ENCODE assay signal across 8 cellular contexts in genomic region chr16:1773703-1774455, GRCh38. TPM values are rescaled to one million over a fixed set of nuclear protein-coding genes. Genes with fewer than 3 reads are reported as not detected.
A peak's percentile ranks its signal among the peaks of the same experiment; 100 is the strongest.
DNase-seq lines count a peak whose midpoint lies in the region; ATAC-seq and TF ChIP-seq lines count a peak whose summit lies in the region.

No MANE protein-coding gene starts in this region.

- H3K4me2 ChIP-seq in BLaER1 = peak overlapping the region; percentile 98

- no peak for ATAC-seq in GM21825 (IDR thresholded peaks at IDR 0.05; ENCODE audit: unreplicated experiment)

- H3K4me3 ChIP-seq in BLaER1 = peak overlapping the region; percentile 97
- peak overlapping the region; percentile 96 for H3K4me3 ChIP-seq in HL-60 (replicated peaks; ENCODE audit: insufficient read depth, low read length)
- H3K4me3 ChIP-seq in fibroblast of mammary gland (ENCODE audit: control insufficient read depth, low read depth, low read length) = peak overlapping the region; percentile 69
- H3K4me3 ChIP-seq in ovary = peak overlapping the region; percentile 92

- H3K27ac ChIP-seq in BLaER1 = peak overlapping the region; percentile 97
- peak overlapping the region; percentile 91 for H3K27ac ChIP-seq in HL-60 (replicated peaks)
- peak overlapping the region; percentile 88 for H3K27ac ChIP-seq in VCaP
- peak overlapping the region; percentile 57 to 77 for H3K27ac ChIP-seq in ovary

- H3K9me3 ChIP-seq in BLaER1 = no peaks in the 10 kb centered on the region
- no peaks in the 10 kb centered on the region for H3K9me3 ChIP-seq in ovary

- TF ChIP-seq POLR2A in ovary (IDR thresholded peaks at IDR 0.05) = no peak

- H4K20me1 ChIP-seq in BLaER1 = peaks cover 73% of the 10 kb centered on the region

- TF ChIP-seq CTCF in HL-60 (IDR thresholded peaks at IDR 0.05; ENCODE audit: insufficient read depth, low read length) = no peak
- TF ChIP-seq CTCF in VCaP (conservative IDR thresholded peaks at IDR 0.05) = peak; percentile 51
- no peak for TF ChIP-seq CTCF in fibroblast of mammary gland (conservative IDR thresholded peaks at IDR 0.05; ENCODE audit: control insufficient read depth, insufficient read depth, low read depth, low read length)
- no peak for TF ChIP-seq CTCF in ovary (IDR thresholded peaks at IDR 0.05)

- no peak for TF ChIP-seq EP300 in ovary (IDR thresholded peaks at IDR 0.05)

- H3K4me1 ChIP-seq in BLaER1 (peaks cover 48% of the 10 kb centered on the region), ovary (ENCODE audit: insufficient read depth) (peaks cover 17% of the 10 kb centered on the region)

- H3K36me3 ChIP-seq in BLaER1 (peaks cover 59% of the 10 kb centered on the region), ovary (no peaks in the 10 kb centered on the region)

- H3K9ac ChIP-seq in BLaER1 = peak overlapping the region; percentile 98

- peak; percentile 57 to 69 for DNase-seq in HL-60 (ENCODE audit: low read depth in 1 of 2, low spot score in 1 of 2)
- peak; percentile 42 for DNase-seq in fibroblast of mammary gland (ENCODE audit: low read depth)
- DNase-seq in ovary = no peak
- no peak for DNase-seq in stimulated activated CD4-positive, alpha-beta T cell treated with anti-CD3 and anti-CD28 coated beads, Interleukin-1b, Interleukin-23, amount 100 ng/mL, for 48 hours
- DNase-seq in effector CD8-positive, alpha-beta T cell (lab: John Stamatoyannopoulos, UW) = no peak

- intact Hi-C loops in ovary (cut with DNase I) = no loop called here

- WGBS in ovary, 3 donors = 12 to 16% (median 12%) methylated on average over 25 to 45 of the region's 45 CpGs

- H3K27me3 ChIP-seq in BLaER1 = no peaks in the 10 kb centered on the region
- no peaks in the 10 kb centered on the region for H3K27me3 ChIP-seq in HL-60 (ENCODE audit: insufficient read depth, poor library complexity, severe bottlenecking)
- H3K27me3 ChIP-seq in ovary = no peaks in the 10 kb centered on the region

RNA-seq across cellular contexts. Expression of gene MRPS34, which starts 0.9 kb away (rescaled TPM):
- total RNA-seq in ovary = 10 to 100 TPM; 47.5 to 79.4 (median 53.6) TPM
- polyA plus RNA-seq in ovary = 10 to 100 TPM; 31.8 to 61.4 TPM

RNA-seq across cellular contexts. Expression of gene EME2, which starts 1.3 kb away (rescaled TPM):
- 10 to 100 TPM in 6 of 7 donors, 1 to 10 TPM in 1; 6.2 to 19.2 (median 16.1) TPM for total RNA-seq in ovary
- 1 to 10 TPM in 1 of 2 donors, under 1 TPM in 1; 0.83 to 4.6 TPM for polyA plus RNA-seq in ovary

RNA-seq across cellular contexts. Expression of gene NME3, which starts 2.5 kb away (rescaled TPM):
- 100 to 1,000 TPM in 1 of 7 donors, 10 to 100 TPM in 6; 68.6 to 129 (median 86.8) TPM for total RNA-seq in ovary
- 100 to 1,000 TPM in 1 of 2 donors, not detected in 1; 128 TPM for polyA plus RNA-seq in ovary

RNA-seq across cellular contexts. Expression of gene SPSB3, which starts 8.5 kb away (rescaled TPM):
- total RNA-seq in ovary = 10 to 100 TPM; 34.9 to 98.5 (median 57.6) TPM
- polyA plus RNA-seq in ovary = 100 to 1,000 TPM in 1 of 2 donors, 1 to 10 TPM in 1; 2.4 to 138 TPM

RNA-seq across cellular contexts. Expression of gene NUBP2, which starts 8.9 kb away (rescaled TPM):
- 10 to 100 TPM; 42.8 to 72.0 (median 52.3) TPM for total RNA-seq in ovary
- 10 to 100 TPM in 1 of 2 donors, under 1 TPM in 1; 0.50 to 76.5 TPM for polyA plus RNA-seq in ovary

Comparison
In these comparisons a context has a peak if more than half of its experiments do, and no peak if none do; other contexts are left out.
1. DNase-seq: peak in HL-60 (2 of 2) and fibroblast of mammary gland (single experiment); none in ovary (0 of 5), stimulated activated CD4-positive, alpha-beta T cell treated with anti-CD3 and anti-CD28 coated beads, Interleukin-1b, Interleukin-23, amount 100 ng/mL, for 48 hours (single experiment) and effector CD8-positive, alpha-beta T cell (single experiment).
2. Peak in every context shown above with its lines, with median percentiles within 50 percentile points of each other: H3K27ac ChIP-seq and H3K4me3 ChIP-seq.